In the genomic region with DNA sequence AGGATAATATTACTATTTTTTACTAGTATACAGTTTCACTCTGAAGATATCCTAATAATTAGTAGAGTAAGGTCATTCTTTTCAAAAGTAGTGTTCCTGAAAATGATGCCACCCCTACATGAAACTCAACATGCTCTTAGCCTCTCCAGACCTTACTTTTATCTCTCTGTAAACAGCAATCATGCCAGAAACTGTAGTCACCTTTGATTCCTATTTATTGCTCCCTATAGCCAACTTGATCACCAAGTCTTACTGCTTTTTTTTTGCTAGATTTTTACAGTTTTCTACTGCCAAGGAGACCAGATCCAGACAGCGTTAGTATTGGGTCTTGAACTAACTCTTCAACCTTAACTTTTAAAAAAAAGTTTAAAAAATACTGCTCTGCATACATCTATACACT, we compare ENCODE assay signal across 27 cellular contexts.
"Had no signal": no experiment of that assay in that cellular context is flagged by ENCODE, and none has a peak within 500 bp of the region (broad histone marks: within the 10 kb centered on the region; RNA-seq: fewer than 3 reads in every experiment).

No MANE protein-coding gene starts in this region.

- H3K4me3 Mint-ChIP-seq: dendritic cell treated with granulocyte-macrophage colony-stimulating factor and Interleukin-4, amounts not matched to agents 40 ng/mL and 50 ng/mL, for 4 days; effector memory CD8-positive, alpha-beta T cell; endodermal cell; immature natural killer cell; mesothelial cell of epicardium had no signal

- H3K27ac ChIP-seq: colonic mucosa, epithelial cell of prostate, esophagus squamous epithelium, gastrocnemius medialis, heart right ventricle, left lung, lower lobe of right lung had no signal

- H3K27ac Mint-ChIP-seq: dendritic cell treated with granulocyte-macrophage colony-stimulating factor and Interleukin-4, amounts not matched to agents 40 ng/mL and 50 ng/mL, for 4 days; effector memory CD8-positive, alpha-beta T cell; endodermal cell; mesothelial cell of epicardium had no signal

- H3K4me1 ChIP-seq: colonic mucosa, esophagus squamous epithelium, gastrocnemius medialis, heart right ventricle, left lung, lower lobe of right lung had no signal

- H3K9me3 Mint-ChIP-seq: dendritic cell treated with granulocyte-macrophage colony-stimulating factor and Interleukin-4, amounts not matched to agents 40 ng/mL and 50 ng/mL, for 4 days; effector memory CD8-positive, alpha-beta T cell; endodermal cell; immature natural killer cell; mesothelial cell of epicardium had no signal

- H3K27me3 ChIP-seq: colonic mucosa, esophagus squamous epithelium, gastrocnemius medialis, heart right ventricle, left lung had no signal

- DNase-seq: colonic mucosa; cortex of kidney; effector CD8-positive, alpha-beta T cell; effector memory CD8-positive, alpha-beta T cell; endodermal cell; erythroblast; esophagus squamous epithelium; foreskin fibroblast; foreskin melanocyte; gastrocnemius medialis; glutamatergic neuron; head of caudate nucleus; heart right ventricle; hypothalamus; immature natural killer cell; islet precursor cell; kidney; kidney glomerular epithelial cell; left lung; left ventricle myocardium superior; lower lobe of right lung; mesenchymal stem cell had no signal

- H3K4me3 ChIP-seq: colonic mucosa, esophagus squamous epithelium, gastrocnemius medialis, heart right ventricle, left lung, lower lobe of right lung had no signal

- FAIRE-seq: endometrium had no signal

- ATAC-seq: effector memory CD8-positive, alpha-beta T cell; esophagus mucosa; gastrocnemius medialis; heart right ventricle; left lung; left ventricle myocardium superior; lower lobe of right lung had no signal

- H3K4me1 Mint-ChIP-seq: endodermal cell, immature natural killer cell, mesothelial cell of epicardium had no signal

- H3K9me3 ChIP-seq: colonic mucosa, esophagus squamous epithelium, gastrocnemius medialis, heart right ventricle, left lung, lower lobe of right lung had no signal

- H3K27me3 Mint-ChIP-seq: dendritic cell treated with granulocyte-macrophage colony-stimulating factor and Interleukin-4, amounts not matched to agents 40 ng/mL and 50 ng/mL, for 4 days; effector memory CD8-positive, alpha-beta T cell had no signal

- H3K36me3 ChIP-seq: colonic mucosa had no signal
